ENCODE assay signal across 8 cellular contexts in genomic region chr22:40654522-40655167, GRCh38. TPM values are rescaled to one million over a fixed set of nuclear protein-coding genes. Genes with fewer than 3 reads are reported as not detected.
DNase-seq lines count a peak whose midpoint lies in the region; ATAC-seq and TF ChIP-seq lines count a peak whose summit lies in the region.

No MANE protein-coding gene starts in this region.

- no peaks in the 10 kb centered on the region for H3K9me3 ChIP-seq in trophoblast cell (ENCODE audit: insufficient read depth, low read depth, low read length)

- no peak overlapping the region for H3K23ac ChIP-seq in trophoblast cell (ENCODE audit: low read length)

- H2BK120ac ChIP-seq in trophoblast cell (ENCODE audit: insufficient read depth, low read length, poor library complexity) = peak overlapping the region; percentile 6

- peak overlapping the region; percentile 49 for H3K27ac ChIP-seq in foreskin keratinocyte
- H3K27ac ChIP-seq in trophoblast cell (ENCODE audit: low read depth, low read length) = peak overlapping the region; percentile 26

- H2BK5ac ChIP-seq in trophoblast cell (ENCODE audit: low read depth, low read length, poor library complexity) = peak overlapping the region; percentile 11

- peak overlapping the region; percentile 25 for H3K18ac ChIP-seq in trophoblast cell (ENCODE audit: low read length)

- no peaks in the 10 kb centered on the region for H3K36me3 ChIP-seq in trophoblast cell (ENCODE audit: control insufficient read depth in 1 of 2, insufficient read depth in 2 of 2, low read length in 2 of 2)

- H3K79me2 ChIP-seq in trophoblast cell (ENCODE audit: control insufficient read depth, insufficient read depth, low read length, poor library complexity) = peaks cover 5% of the 10 kb centered on the region

- H4K91ac ChIP-seq in trophoblast cell (ENCODE audit: low read depth, low read length) = peak overlapping the region; percentile 49

- ATAC-seq in SK-N-SH treated with all-trans-retinoic acid at 6 μM for 48 hours (peak; percentile 43), foreskin keratinocyte (no peak), GM21447 (IDR thresholded peaks at IDR 0.05; ENCODE audit: unreplicated experiment) (no peak), HG02798 (IDR thresholded peaks at IDR 0.05; ENCODE audit: poor library complexity, unreplicated experiment) (no peak), GM19395 (IDR thresholded peaks at IDR 0.05; ENCODE audit: unreplicated experiment) (no peak)

- no peak overlapping the region for H3K9ac ChIP-seq in trophoblast cell (ENCODE audit: low read length)

- peak; percentile 53 for TF ChIP-seq CTCF in foreskin keratinocyte (conservative IDR thresholded peaks at IDR 0.05)

- peaks cover 29% of the 10 kb centered on the region for H3K79me1 ChIP-seq in trophoblast cell (ENCODE audit: low read length)

- no peak overlapping the region for H3K4me2 ChIP-seq in trophoblast cell (ENCODE audit: low read length)

- peak; percentile 14 for DNase-seq in HT-29 (ENCODE audit: low spot score)
- DNase-seq in foreskin keratinocyte = no peak
- DNase-seq in trophoblast cell = peak in 1 of 2 donors; percentile 51
- no peak for DNase-seq in germinal center (ENCODE audit: low spot score)

- H3K27me3 ChIP-seq in foreskin keratinocyte = no peaks in the 10 kb centered on the region
- no peaks in the 10 kb centered on the region for H3K27me3 ChIP-seq in trophoblast cell (ENCODE audit: insufficient read depth, low read length)

- no peak overlapping the region for H3K4ac ChIP-seq in trophoblast cell (ENCODE audit: low read depth, low read length)

- no peak overlapping the region for H4K12ac ChIP-seq in trophoblast cell (ENCODE audit: low read depth, low read length)

- no peak overlapping the region for H2AFZ ChIP-seq in trophoblast cell (ENCODE audit: insufficient read depth, low read length, poor library complexity)

- no CpG with 5 or more reads among the region's 11 CpGs for WGBS in trophoblast cell (ENCODE audit: extremely low coverage, insufficient coverage, insufficient read length)

- H3K4me3 ChIP-seq in trophoblast cell (ENCODE audit: low read depth, low read length) = no peak overlapping the region

- peak overlapping the region; percentile 16 for H2BK12ac ChIP-seq in trophoblast cell (ENCODE audit: low read length)

- H4K8ac ChIP-seq in trophoblast cell (ENCODE audit: low read depth, low read length) = peak overlapping the region; percentile 10

- H3K14ac ChIP-seq in trophoblast cell (ENCODE audit: low read length) = peak overlapping the region; percentile 7

- H2AK5ac ChIP-seq in trophoblast cell (ENCODE audit: low read length) = no peak overlapping the region

- H3K4me1 ChIP-seq in foreskin keratinocyte = peaks cover 15% of the 10 kb centered on the region
- peaks cover 29 to 32% of the 10 kb centered on the region in 2 experiments for H3K4me1 ChIP-seq in trophoblast cell (ENCODE audit: control insufficient read depth in 1 of 2, insufficient read depth in 2 of 2, low read length in 2 of 2)

TF ChIP-seq in SK-N-SH treated with all-trans-retinoic acid at 6 μM for 48 hours, 23 proteins besides CTCF, POLR2A, EP300 and RAD21 (continues in another document):
- no peak for TF ChIP-seq ZNF8 (CRISPR knock-in tag; IDR thresholded peaks at IDR 0.05)
- TF ChIP-seq TOX (CRISPR knock-in tag; IDR thresholded peaks at IDR 0.05; ENCODE audit: borderline replicate concordance) = no peak
- no peak for TF ChIP-seq RARB (CRISPR knock-in tag; IDR thresholded peaks at IDR 0.05)
- no peak for TF ChIP-seq ARNTL (CRISPR knock-in tag; IDR thresholded peaks at IDR 0.05; ENCODE audit: borderline replicate concordance, low read depth)
- no peak for TF ChIP-seq CSRNP3 (CRISPR knock-in tag; IDR thresholded peaks at IDR 0.05)
- TF ChIP-seq PATZ1 (CRISPR knock-in tag; IDR thresholded peaks at IDR 0.05; ENCODE audit: borderline replicate concordance) = no peak
- no peak for TF ChIP-seq PPARA (CRISPR knock-in tag; IDR thresholded peaks at IDR 0.05; ENCODE audit: borderline replicate concordance)
- TF ChIP-seq ZNF565 (CRISPR knock-in tag; conservative IDR thresholded peaks at IDR 0.05; ENCODE audit: low read depth) = no peak
- TF ChIP-seq ISL1 (CRISPR knock-in tag; IDR thresholded peaks at IDR 0.05) = no peak
- no peak for TF ChIP-seq BACH2 (CRISPR knock-in tag; IDR thresholded peaks at IDR 0.05; ENCODE audit: borderline replicate concordance)
- TF ChIP-seq SNAI2 (CRISPR knock-in tag; IDR thresholded peaks at IDR 0.05) = no peak
- no peak for TF ChIP-seq POU6F1 (CRISPR knock-in tag; IDR thresholded peaks at IDR 0.05; ENCODE audit: borderline replicate concordance, low read depth)
- TF ChIP-seq ZNF70 (CRISPR knock-in tag; IDR thresholded peaks at IDR 0.05) = no peak
- no peak for TF ChIP-seq ZC3H10 (CRISPR knock-in tag; IDR thresholded peaks at IDR 0.05)
- TF ChIP-seq, protein P1, sequence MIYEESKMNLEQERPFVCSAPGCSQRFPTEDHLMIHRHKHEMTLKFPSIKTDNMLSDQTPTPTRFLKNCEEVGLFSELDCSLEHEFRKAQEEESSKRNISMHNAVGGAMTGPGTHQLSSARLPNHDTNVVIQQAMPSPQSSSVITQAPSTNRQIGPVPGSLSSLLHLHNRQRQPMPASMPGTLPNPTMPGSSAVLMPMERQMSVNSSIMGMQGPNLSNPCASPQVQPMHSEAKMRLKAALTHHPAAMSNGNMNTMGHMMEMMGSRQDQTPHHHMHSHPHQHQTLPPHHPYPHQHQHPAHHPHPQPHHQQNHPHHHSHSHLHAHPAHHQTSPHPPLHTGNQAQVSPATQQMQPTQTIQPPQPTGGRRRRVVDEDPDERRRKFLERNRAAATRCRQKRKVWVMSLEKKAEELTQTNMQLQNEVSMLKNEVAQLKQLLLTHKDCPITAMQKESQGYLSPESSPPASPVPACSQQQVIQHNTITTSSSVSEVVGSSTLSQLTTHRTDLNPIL (CRISPR knock-in tag; IDR thresholded peaks at IDR 0.05; ENCODE audit: low read depth) = no peak

RNA-seq across cellular contexts. Expression of gene MRTFA, which starts 18.1 kb away (rescaled TPM):
- 23.6 and 26.1 TPM in 2 replicates for total RNA-seq in HT-29 (2014; rRNA removed; shearing (Covaris generic))
- total RNA-seq in foreskin keratinocyte = 29.3 and 29.8 TPM in 2 replicates
- polyA plus RNA-seq in foreskin keratinocyte = 17.0 and 18.6 TPM in 2 replicates
- 51.3 and 51.5 TPM in 2 replicates for polyA plus RNA-seq in trophoblast cell (2013)

RNA-seq across cellular contexts. Expression of gene MCHR1, which starts 24.6 kb away (rescaled TPM):
- not detected in 2 replicates for total RNA-seq in HT-29 (2014; rRNA removed; shearing (Covaris generic))
- 0.27 and 0.28 TPM in 2 replicates for total RNA-seq in foreskin keratinocyte
- polyA plus RNA-seq in foreskin keratinocyte = 0.11 and 0.39 TPM in 2 replicates
- 28.8 and 36.5 TPM in 2 replicates for polyA plus RNA-seq in trophoblast cell (2013)
